ENCODE assay signal across 10 cellular contexts in genomic region chr5:103031607-103032006, GRCh38.
DNase-seq lines count a peak whose midpoint lies in the region; ATAC-seq and TF ChIP-seq lines count a peak whose summit lies in the region.
"Had no signal": no experiment of that assay in that cellular context is flagged by ENCODE, and none has a peak within 500 bp of the region (broad histone marks: within the 10 kb centered on the region; RNA-seq: fewer than 3 reads in every experiment).

No MANE protein-coding gene starts in this region.

- no peaks in the 10 kb centered on the region for H3K27me3 Mint-ChIP-seq in neural progenitor cell (ENCODE audit: insufficient read depth, low read depth)
- H3K27me3 Mint-ChIP-seq: activated naive CD8-positive, alpha-beta T cell treated with anti-CD3 and anti-CD28 coated beads, Interleukin-2, amount 10 ng/mL, durations not matched to agents 7 days and 5 days had no signal

- DNase-seq in HPDE6-E6E7 (ENCODE audit: extremely low spot score) (peak; percentile 7), brain microvascular endothelial cell (no peak), neural progenitor cell (ENCODE audit: low spot score) (no peak), suprapubic skin (ENCODE audit: low spot score in 2 of 2) (no peak), HK-2 (ENCODE audit: unreplicated experiment) (no peak), omental fat pad (ENCODE audit: low spot score) (no peak)
- no peak for DNase-seq in stimulated activated CD4-positive, alpha-beta T cell treated with anti-CD3 and anti-CD28 coated beads, Interleukin-15, amount 100 ng/mL, for 24 hours
- DNase-seq: activated naive CD8-positive, alpha-beta T cell treated with anti-CD3 and anti-CD28 coated beads, Interleukin-2, amount 10 ng/mL, durations not matched to agents 7 days and 5 days had no signal

- H3K4me3 ChIP-seq in brain microvascular endothelial cell (ENCODE audit: low read depth, low read length) (no peak overlapping the region), neural progenitor cell (no peak overlapping the region), suprapubic skin (no peak overlapping the region)

- H4K20me1 ChIP-seq in neural progenitor cell (ENCODE audit: low read depth) = no peaks in the 10 kb centered on the region

- H3K36me3 Mint-ChIP-seq in neural progenitor cell = peaks cover 30% of the 10 kb centered on the region

- no peaks in the 10 kb centered on the region for H3F3A ChIP-seq in neural progenitor cell (ENCODE audit: low read depth)

- no peak for TF ChIP-seq EP300 in suprapubic skin (IDR thresholded peaks at IDR 0.05)

- TF ChIP-seq POLR2A in suprapubic skin (IDR thresholded peaks at IDR 0.05) = no peak

- H3K27ac Mint-ChIP-seq in neural progenitor cell = no peak overlapping the region
- H3K27ac Mint-ChIP-seq: activated naive CD8-positive, alpha-beta T cell treated with anti-CD3 and anti-CD28 coated beads, Interleukin-2, amount 10 ng/mL, durations not matched to agents 7 days and 5 days had no signal

- H3K9me3 ChIP-seq in neural progenitor cell (ENCODE audit: low read depth) (no peaks in the 10 kb centered on the region), suprapubic skin (no peaks in the 10 kb centered on the region)

- no peak overlapping the region for H3K9ac ChIP-seq in neural progenitor cell

- ATAC-seq in omental fat pad (ENCODE audit: low FRiP score) = no peak
- ATAC-seq: activated CD4-positive, CD25-positive, alpha-beta regulatory T cell treated with anti-CD3 and anti-CD28 coated beads, Interleukin-2, amount 50 U/mL, for 24 hours had no signal

- H3K36me3 ChIP-seq in brain microvascular endothelial cell (replicated peaks) (no peaks in the 10 kb centered on the region), neural progenitor cell (peaks cover 6% of the 10 kb centered on the region), suprapubic skin (peaks cover 37% of the 10 kb centered on the region)

- no peak overlapping the region for H3K4me3 Mint-ChIP-seq in neural progenitor cell
- H3K4me3 Mint-ChIP-seq: activated naive CD8-positive, alpha-beta T cell treated with anti-CD3 and anti-CD28 coated beads, Interleukin-2, amount 10 ng/mL, durations not matched to agents 7 days and 5 days had no signal

- no peak overlapping the region for H2AFZ ChIP-seq in neural progenitor cell (replicated peaks)

- H3K4me1 ChIP-seq in neural progenitor cell (no peaks in the 10 kb centered on the region), suprapubic skin (no peaks in the 10 kb centered on the region)

- no peaks in the 10 kb centered on the region for H3K4me1 Mint-ChIP-seq in neural progenitor cell
- H3K4me1 Mint-ChIP-seq: activated naive CD8-positive, alpha-beta T cell treated with anti-CD3 and anti-CD28 coated beads, Interleukin-2, amount 10 ng/mL, durations not matched to agents 7 days and 5 days had no signal

- TF ChIP-seq CTCF in GM12873 (IDR thresholded peaks at IDR 0.05; ENCODE audit: insufficient read depth, low read depth, low read length, missing control alignments) (peak; percentile 17), brain microvascular endothelial cell (IDR thresholded peaks at IDR 0.05; ENCODE audit: low read depth, low read length, missing control alignments) (peak; percentile 64), neural progenitor cell (IDR thresholded peaks at IDR 0.05) (peak; percentile 45), suprapubic skin (IDR thresholded peaks at IDR 0.05) (no peak), omental fat pad (IDR thresholded peaks at IDR 0.05) (no peak)

- no peaks in the 10 kb centered on the region for H3K27me3 ChIP-seq in brain microvascular endothelial cell (replicated peaks)
- H3K27me3 ChIP-seq in neural progenitor cell = no peaks in the 10 kb centered on the region
- H3K27me3 ChIP-seq in suprapubic skin = no peaks in the 10 kb centered on the region

- H3K27ac ChIP-seq in brain microvascular endothelial cell (no peak overlapping the region), neural progenitor cell (no peak overlapping the region), suprapubic skin (no peak overlapping the region)

- H3K4me2 ChIP-seq in neural progenitor cell = no peak overlapping the region

- H3K79me2 ChIP-seq in neural progenitor cell (ENCODE audit: low read depth) = no peaks in the 10 kb centered on the region

- peaks cover 2% of the 10 kb centered on the region for H3K9me3 Mint-ChIP-seq in neural progenitor cell

- in situ Hi-C loops in brain microvascular endothelial cell (cut with HindIII; ENCODE audit: low pct_ligation_motif_present, low sequenced_read_pairs) = no loop called here

Comparison
In these comparisons a context has a peak if more than half of its experiments do, and no peak if none do; other contexts are left out.
1. CTCF ChIP-seq: peak in GM12873 (single experiment), brain microvascular endothelial cell (single experiment) and neural progenitor cell (single experiment); none in suprapubic skin (0 of 2) and omental fat pad (0 of 3).